Comparison of ENCODE assay signal across 2 cellular contexts in the genomic region with DNA sequence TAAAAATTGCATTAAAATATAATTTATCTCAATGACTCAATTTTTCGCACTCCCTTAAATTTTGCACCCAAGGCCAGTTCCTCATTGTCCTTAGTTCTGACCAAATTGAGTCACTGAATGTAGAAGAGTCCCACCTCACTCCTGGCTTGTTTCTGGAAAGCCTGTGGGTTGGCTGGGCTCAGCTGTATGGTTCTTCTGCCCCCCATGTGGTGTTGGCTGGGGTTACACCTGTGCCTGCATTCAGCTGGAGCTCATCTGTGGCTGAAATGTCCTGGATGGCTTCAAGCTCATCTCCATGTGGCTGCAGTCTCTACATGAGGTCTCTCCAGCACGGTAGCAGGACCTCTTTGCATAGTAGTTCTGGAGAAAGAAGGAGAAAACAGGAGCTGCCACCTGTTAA.
A peak's percentile ranks its signal among the peaks of the same experiment; 100 is the strongest.
TF ChIP-seq lines count a peak whose summit lies in the region.

No MANE protein-coding gene starts in this region.

TF ChIP-seq in HepG2, 621 proteins besides CTCF, POLR2A, EP300 and RAD21:
- TF ChIP-seq ZNF331 (CRISPR knock-in tag; IDR thresholded peaks at IDR 0.05) = peak; percentile 100
- TF ChIP-seq ARNTL (CRISPR knock-in tag; IDR thresholded peaks at IDR 0.05) = no peak
- no peak for TF ChIP-seq GPN1 (CRISPR knock-in tag; IDR thresholded peaks at IDR 0.05; ENCODE audit: borderline replicate concordance)
TF ChIP-seq in HepG2: peak in this region for 1.

TF ChIP-seq in K562, 482 proteins besides CTCF, POLR2A, EP300 and RAD21:
- TF ChIP-seq ZNF24 (IDR thresholded peaks at IDR 0.05) (no peak), TFAP4 (CRISPR knock-in tag; IDR thresholded peaks at IDR 0.05; ENCODE audit: borderline replicate concordance) (peak; percentile 40)
